In genomic region chr1:220220699-220221040, GRCh38 we compare ENCODE assay signal across 8 cellular contexts. TPM values are rescaled to one million over a fixed set of nuclear protein-coding genes. Genes with fewer than 3 reads are reported as not detected.
A peak's percentile ranks its signal among the peaks of the same experiment; 100 is the strongest.
DNase-seq lines count a peak whose midpoint lies in the region; ATAC-seq and TF ChIP-seq lines count a peak whose summit lies in the region.
"Not testable (repeated sequence)": the region's sequence is repeated elsewhere in the genome, so short reads cannot be mapped to it uniquely, and the experiment has no call there.

No MANE protein-coding gene starts in this region.

- H3K27ac Mint-ChIP-seq in IgD-negative memory B cell (peak overlapping the region; percentile 97 to 99 (median 99)), neural crest cell (ENCODE audit: unreplicated experiment) (peak overlapping the region; percentile 68)
- H3K27ac Mint-ChIP-seq in activated T-cell treated with anti-CD3 and anti-CD28 coated beads, Interleukin-2, amount 50 U/mL, for 24 hours, result peak overlapping the region; percentile 34

- not testable (repeated sequence) for H3K36me3 Mint-ChIP-seq in IgD-negative memory B cell; neural crest cell (ENCODE audit: low read depth)
- peaks cover 34% of the 10 kb centered on the region for H3K36me3 Mint-ChIP-seq in activated T-cell treated with anti-CD3 and anti-CD28 coated beads, Interleukin-2, amount 50 U/mL, for 24 hours (ENCODE audit: low read depth)

- H3K27me3 Mint-ChIP-seq in IgD-negative memory B cell; activated T-cell treated with anti-CD3 and anti-CD28 coated beads, Interleukin-2, amount 50 U/mL, for 24 hours; neural crest cell (ENCODE audit: low read depth): not testable (repeated sequence)

- H3K9me3 Mint-ChIP-seq in IgD-negative memory B cell; activated T-cell treated with anti-CD3 and anti-CD28 coated beads, Interleukin-2, amount 50 U/mL, for 24 hours; neural crest cell: not testable (repeated sequence)

- ATAC-seq in GM18909 (IDR thresholded peaks at IDR 0.05; ENCODE audit: poor library complexity, unreplicated experiment) (peak; percentile 16), GM21447 (IDR thresholded peaks at IDR 0.05; ENCODE audit: unreplicated experiment) (peak; percentile 13), HG02571 (IDR thresholded peaks at IDR 0.05; ENCODE audit: unreplicated experiment) (peak; percentile 20), HG03025 (IDR thresholded peaks at IDR 0.05; ENCODE audit: low FRiP score, unreplicated experiment) (peak; percentile 15)

- peak overlapping the region; percentile 81 to 95 (median 92) for H3K4me3 Mint-ChIP-seq in IgD-negative memory B cell
- H3K4me3 Mint-ChIP-seq in activated T-cell treated with anti-CD3 and anti-CD28 coated beads, Interleukin-2, amount 50 U/mL, for 24 hours; neural crest cell: not testable (repeated sequence)

- peak overlapping the region; percentile 45 for H3K4me3 ChIP-seq in GM08714 (ENCODE audit: low read length)

- H3K4me1 Mint-ChIP-seq in IgD-negative memory B cell, result peaks cover 45 to 74% (median 64%) of the 10 kb centered on the region in 3 donors
- peaks cover 64% of the 10 kb centered on the region for H3K4me1 Mint-ChIP-seq in activated T-cell treated with anti-CD3 and anti-CD28 coated beads, Interleukin-2, amount 50 U/mL, for 24 hours (ENCODE audit: low read depth)
- H3K4me1 Mint-ChIP-seq in neural crest cell, result not testable (repeated sequence)

- not testable (repeated sequence) for DNase-seq in activated T-cell treated with anti-CD3 and anti-CD28 coated beads, Interleukin-2, amount 50 U/mL, for 24 hours; neural crest cell (ENCODE audit: low read depth, low spot score)

- TF ChIP-seq CTCF in neural crest cell (conservative IDR thresholded peaks at IDR 0.05), result not testable (repeated sequence)

RNA-seq across cellular contexts. Expression of gene RAB3GAP2, which starts 51.6 kb away (rescaled TPM):
- 25.6 TPM for polyA plus RNA-seq in IgD-negative memory B cell
- 36.4 and 44.1 TPM in 2 replicates for total RNA-seq in neural crest cell

Comparison
In these comparisons a context has a peak if more than half of its experiments do, and no peak if none do; other contexts are left out.
1. H3K27ac Mint-ChIP-seq: peak in every context shown above with its lines; median percentile 99 in IgD-negative memory B cell; 68 in neural crest cell; 34 in activated T-cell treated with anti-CD3 and anti-CD28 coated beads, Interleukin-2, amount 50 U/mL, for 24 hours.